In the genomic region with DNA sequence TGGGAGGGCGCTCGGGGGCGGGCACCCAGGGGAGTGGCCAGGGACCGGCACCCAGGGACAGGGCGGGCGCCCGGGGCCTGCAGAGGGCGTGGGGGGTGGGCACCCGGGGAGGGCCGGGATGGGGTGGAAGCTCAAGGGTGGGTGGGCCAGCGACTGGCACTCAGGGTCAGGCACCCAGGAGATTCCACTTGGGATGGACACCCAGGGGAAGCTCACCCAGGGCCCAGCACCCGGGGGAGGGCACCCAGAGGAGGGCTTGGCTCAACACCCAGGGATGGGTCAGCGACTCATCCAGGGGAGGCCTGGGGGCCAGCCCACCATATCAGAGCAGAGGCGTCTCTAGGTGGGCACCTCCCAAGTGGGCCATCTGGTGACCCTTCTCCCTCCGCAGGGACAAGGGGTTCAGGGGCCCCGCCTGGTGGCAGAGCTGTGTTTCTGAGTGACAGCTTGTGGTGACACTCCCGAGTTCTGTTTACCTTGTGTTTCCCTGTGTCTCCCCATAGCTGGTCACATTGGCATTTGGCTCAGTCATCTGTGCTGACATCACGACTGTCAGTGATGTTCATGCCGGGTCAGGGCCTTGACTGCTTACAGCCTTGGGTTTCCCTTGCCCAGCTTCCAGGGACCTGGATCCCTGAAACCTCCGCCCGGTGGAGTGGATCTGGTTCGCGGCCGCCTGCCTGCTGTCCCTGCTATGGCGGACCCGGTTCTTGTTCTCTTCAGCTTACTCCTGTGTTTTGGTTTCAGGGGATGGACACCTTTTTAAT, we compare ENCODE assay signal across 8 cellular contexts. TPM values are rescaled to one million over a fixed set of nuclear protein-coding genes. Genes with fewer than 3 reads are reported as not detected.
DNase-seq lines count a peak whose midpoint lies in the region; ATAC-seq, FAIRE-seq and TF ChIP-seq lines count a peak whose summit lies in the region.

No MANE protein-coding gene starts in this region.

- H3K27ac ChIP-seq in WERI-Rb-1 = peak overlapping the region; percentile 99
- H3K27ac ChIP-seq in HepG2 (ENCODE audit: extremely low read length, insufficient read depth, low read length) = peak overlapping the region; percentile 99

- H3K79me2 ChIP-seq in HepG2 (ENCODE audit: insufficient read depth, low read length) = peaks cover 5% of the 10 kb centered on the region

- CTCF ChIA-PET in activated CD4-positive, alpha-beta T cell treated with anti-CD3 and anti-CD28 coated beads for 36 hours (lab: Charles Lee) = interaction anchor here (0.7 to 3.9 kb wide), 15 partner anchors 11 to 294 kb away, joined by 3 to 30 read pairs (median 4); a partner anchor contains a TSS
- CTCF ChIA-PET in HepG2 (lab: Yijun Ruan, JAX; ENCODE audit: low intra/inter-chr PET ratio, low total read pairs) = interaction anchor here (1.1 to 1.6 kb wide), 2 partner anchors 26 to 35 kb away, joined by 3 to 7 read pairs; a partner anchor contains a TSS

- H3K36me3 Mint-ChIP-seq in activated CD4-positive, alpha-beta T cell treated with anti-CD3 and anti-CD28 coated beads for 36 hours (ENCODE audit: low read depth) = peaks cover 3% of the 10 kb centered on the region

- TF ChIP-seq RAD21 in HepG2 (CRISPR knock-in tag; IDR thresholded peaks at IDR 0.05) = peak; percentile 17; the same call in 1 of the 2 replicates

- peak; percentile 18 for FAIRE-seq in HepG2 (lab: Jason Lieb, UNC)

- peak; percentile 81 for DNase-seq in activated CD4-positive, alpha-beta T cell treated with anti-CD3 and anti-CD28 coated beads for 36 hours
- DNase-seq in activated CD4-positive, alpha-beta T cell treated with anti-CD3 and anti-CD28 coated beads for 1 hour = no peak
- DNase-seq in NAMALWA (ENCODE audit: low spot score) (peak; percentile 84), WERI-Rb-1 (peak; percentile 55), dedifferentiated amniotic fluid mesenchymal stem cell (ENCODE audit: extremely low spot score) (peak; percentile 75), HepG2 (ENCODE audit: low spot score) (peak; percentile 83)
- peak; percentile 38 to 49 for DNase-seq in stimulated activated CD4-positive, alpha-beta T cell treated with anti-CD3 and anti-CD28 coated beads, Interleukin-4, amount 100 ng/mL, for 4 hours

- no peaks in the 10 kb centered on the region for H4K20me1 ChIP-seq in HepG2 (ENCODE audit: insufficient read depth, low read length)

- no peak overlapping the region for H2AFZ ChIP-seq in HepG2 (ENCODE audit: low read length)

- peak overlapping the region; percentile 81 for H3K27ac Mint-ChIP-seq in activated CD4-positive, alpha-beta T cell treated with anti-CD3 and anti-CD28 coated beads for 36 hours

- TF ChIP-seq EP300 in HepG2 (IDR thresholded peaks at IDR 0.05; ENCODE audit: low read depth in 2 of 2, low read length in 2 of 2) = no peak
- no peak for TF ChIP-seq EP300 in HepG2 (CRISPR knock-in tag; IDR thresholded peaks at IDR 0.05; ENCODE audit: borderline replicate concordance)

- H3K27me3 Mint-ChIP-seq in activated CD4-positive, alpha-beta T cell treated with anti-CD3 and anti-CD28 coated beads for 36 hours = no peaks in the 10 kb centered on the region

- H3K27me3 ChIP-seq in WERI-Rb-1 (ENCODE audit: insufficient read depth, low read depth, severe bottlenecking) = no peaks in the 10 kb centered on the region
- no peaks in the 10 kb centered on the region; a peak in 1 of 5 replicates for H3K27me3 ChIP-seq in HepG2 (ENCODE audit: control insufficient read depth in 1 of 2, insufficient read depth in 2 of 2, low read length in 2 of 2)

- POLR2A ChIA-PET in activated CD4-positive, alpha-beta T cell treated with anti-CD3 and anti-CD28 coated beads for 36 hours (lab: Charles Lee) = interaction anchor here (0.9 to 1.5 kb wide), 6 partner anchors 11 to 240 kb away, joined by 3 to 8 read pairs (median 4); a partner anchor contains a TSS
- POLR2A ChIA-PET in HepG2 (lab: Yijun Ruan, JAX) = interaction anchor here (0.6 to 3.3 kb wide), 10 partner anchors 8 to 324 kb away, joined by 3 to 72 read pairs (median 6); a partner anchor contains a TSS

- TF ChIP-seq POLR2A in HepG2 (IDR thresholded peaks at IDR 0.05; ENCODE audit: insufficient read depth in 1 of 2, low read depth in 2 of 2, low read length in 2 of 2) = peak in 1 of 2 experiments; percentile 19; a peak in 1 of 4 replicates

- 24% methylated on average over 10 of the region's 26 CpGs for WGBS in HepG2 (ENCODE audit: low lambda C conversion rate)

- H3K4me1 ChIP-seq in HepG2 (ENCODE audit: insufficient read depth, low read length) = peaks cover 43% of the 10 kb centered on the region

- no peaks in the 10 kb centered on the region for H3K36me3 ChIP-seq in WERI-Rb-1
- H3K36me3 ChIP-seq in HepG2 (replicated peaks in 1 of 2; ENCODE audit: control insufficient read depth in 1 of 2, insufficient read depth in 2 of 2, low read length in 2 of 2) = no peaks in the 10 kb centered on the region

- TF ChIP-seq CTCF in WERI-Rb-1 (IDR thresholded peaks at IDR 0.05; ENCODE audit: low read depth, low read length) = peak; percentile 56
- peak; percentile 76 for TF ChIP-seq CTCF in HepG2 (CRISPR knock-in tag; IDR thresholded peaks at IDR 0.05)

- H3K4me3 ChIP-seq in WERI-Rb-1 (ENCODE audit: low read depth, low read length) = peak overlapping the region; percentile 58
- H3K4me3 ChIP-seq in HepG2 (replicated peaks in 1 of 3; ENCODE audit: insufficient read depth in 1 of 3, low read depth in 2 of 3, low read length in 3 of 3) = peak overlapping the region; percentile 61 to 88 (median 80)

- in situ Hi-C loops in HepG2 (cut with HindIII; ENCODE audit: extremely low pct_ligation_motif_present, low pct_unique_long_range_greater_than_20kb) = no loop called here

- H3K4me3 Mint-ChIP-seq in activated CD4-positive, alpha-beta T cell treated with anti-CD3 and anti-CD28 coated beads for 36 hours = peak overlapping the region; percentile 80

- no TSS peak for BruUV-seq in HepG2 (replicated peaks; lab: Mats Ljungman, UMichigan)

- H3K9me3 Mint-ChIP-seq in activated CD4-positive, alpha-beta T cell treated with anti-CD3 and anti-CD28 coated beads for 36 hours (ENCODE audit: low read depth) = no peaks in the 10 kb centered on the region

- H3K9me3 ChIP-seq in WERI-Rb-1 (ENCODE audit: severe bottlenecking) (no peaks in the 10 kb centered on the region), HepG2 (ENCODE audit: low read length) (no peaks in the 10 kb centered on the region)

- ATAC-seq in activated CD4-positive, alpha-beta T cell treated with anti-CD3 and anti-CD28 coated beads for 36 hours = peak; percentile 23
- peak; percentile 14 for ATAC-seq in HG02642 (IDR thresholded peaks at IDR 0.05; ENCODE audit: poor library complexity, unreplicated experiment)
- peak; percentile 81 for ATAC-seq in HepG2

- intact Hi-C loops in activated CD4-positive, alpha-beta T cell treated with anti-CD3 and anti-CD28 coated beads for 36 hours (cut with DNase I, micrococcal nuclease) = loop anchor here (1.0 to 10.0 kb wide), 16 partner anchors 8 to 1762 kb away; a partner anchor contains a TSS
- intact Hi-C loops in HepG2 (cut with micrococcal nuclease; ENCODE audit: unreplicated experiment) = loop anchor here (1.0 to 2.0 kb wide), 2 partner anchors 27 to 36 kb away; no protein-coding TSS in a partner anchor

- peaks cover 35% of the 10 kb centered on the region for H3K4me1 Mint-ChIP-seq in activated CD4-positive, alpha-beta T cell treated with anti-CD3 and anti-CD28 coated beads for 36 hours

- H3K4me2 ChIP-seq in HepG2 (ENCODE audit: low read depth, low read length) = peak overlapping the region; percentile 82

- H3K9ac ChIP-seq in HepG2 (ENCODE audit: insufficient read depth, low read depth, low read length) = peak overlapping the region; percentile 71

RNA-seq across cellular contexts. Expression of a gene that starts 0.7 kb away (rescaled TPM):
- total RNA-seq in activated CD4-positive, alpha-beta T cell treated with anti-CD3 and anti-CD28 coated beads for 36 hours = 1 to 10 TPM; 6.0 to 8.3 TPM
- total RNA-seq in HepG2 (2016; rRNA removed; fragmentation: Illumina TruSeq; extraction: Trizol) = 9.7 and 10.2 TPM in 2 replicates
- 0.81 and 1.6 TPM in 2 replicates for total RNA-seq in HepG2 (2016; cell fraction: cytosol; rRNA removed; fragmentation: Illumina TruSeq; extraction: Trizol; ENCODE audit: low read depth)
- total RNA-seq in HepG2 (2016; cell fraction: insoluble cytoplasmic fraction; rRNA removed; fragmentation: Illumina TruSeq; extraction: Trizol) = 8.3 and 9.2 TPM in 2 replicates
- total RNA-seq in HepG2 (2016; cell fraction: membrane; rRNA removed; fragmentation: Illumina TruSeq; extraction: Trizol) = 2.3 and 3.6 TPM in 2 replicates
- 3.8 and 4.7 TPM in 2 replicates for total RNA-seq in HepG2 (2016; cell fraction: nucleus; rRNA removed; fragmentation: Illumina TruSeq; extraction: Trizol)
- polyA plus RNA-seq in HepG2 (2011; rRNA removed) = 2.3 and 4.2 TPM in 2 replicates
- polyA plus RNA-seq in HepG2 (2011; cell fraction: cytosol; rRNA removed) = 1.7 and 3.8 TPM in 2 replicates
- polyA plus RNA-seq in HepG2 (2011; cell fraction: nucleus; rRNA removed) = 3.6 and 5.6 TPM in 2 replicates
- 2.1 and 2.8 TPM in 2 replicates for polyA plus RNA-seq in HepG2 (2012)
- 0.59 and 1.2 TPM in 2 replicates for polyA plus RNA-seq in HepG2 (2016; cell fraction: cytosol; fragmentation: Illumina TruSeq; extraction: Trizol; ENCODE audit: low read depth)
- polyA plus RNA-seq in HepG2 (2016; cell fraction: insoluble cytoplasmic fraction; fragmentation: Illumina TruSeq; extraction: Trizol; ENCODE audit: low read depth) = 7.5 and 7.6 TPM in 2 replicates
- polyA plus RNA-seq in HepG2 (2016; cell fraction: membrane; fragmentation: Illumina TruSeq; extraction: Trizol; ENCODE audit: low read depth) = 2.2 and 2.3 TPM in 2 replicates
- 4.3 and 5.9 TPM in 2 replicates for polyA plus RNA-seq in HepG2 (2016; cell fraction: nucleus; fragmentation: Illumina TruSeq; extraction: Trizol; ENCODE audit: insufficient read depth, low read depth)
- polyA minus RNA-seq in HepG2 (2011; rRNA and poly(A)+ RNA removed; ENCODE audit: low replicate concordance) = 2.7 and 11.4 TPM in 2 replicates
- polyA minus RNA-seq in HepG2 (2011; cell fraction: cytosol; rRNA and poly(A)+ RNA removed) = 3.1 and 4.6 TPM in 2 replicates
- polyA minus RNA-seq in HepG2 (2011; cell fraction: nucleus; rRNA and poly(A)+ RNA removed) = 3.7 and 5.7 TPM in 2 replicates

RNA-seq across cellular contexts. Expression of a gene that starts 16.6 kb away (rescaled TPM):
- total RNA-seq in activated CD4-positive, alpha-beta T cell treated with anti-CD3 and anti-CD28 coated beads for 36 hours = under 1 TPM in 1 of 2 experiments, not detected in 1; 0.64 TPM
- 1.6 and 3.8 TPM in 2 replicates for total RNA-seq in HepG2 (2016; rRNA removed; fragmentation: Illumina TruSeq; extraction: Trizol)
- 0.79 and 1.0 TPM in 2 replicates for total RNA-seq in HepG2 (2016; cell fraction: cytosol; rRNA removed; fragmentation: Illumina TruSeq; extraction: Trizol; ENCODE audit: low read depth)
- 1.5 and 3.8 TPM in 2 replicates for total RNA-seq in HepG2 (2016; cell fraction: insoluble cytoplasmic fraction; rRNA removed; fragmentation: Illumina TruSeq; extraction: Trizol)
- total RNA-seq in HepG2 (2016; cell fraction: membrane; rRNA removed; fragmentation: Illumina TruSeq; extraction: Trizol) = 1.4 and 2.0 TPM in 2 replicates
- 2.3 and 2.4 TPM in 2 replicates for total RNA-seq in HepG2 (2016; cell fraction: nucleus; rRNA removed; fragmentation: Illumina TruSeq; extraction: Trizol)
- 1.6 and 2.5 TPM in 2 replicates for polyA plus RNA-seq in HepG2 (2011; rRNA removed)
- polyA plus RNA-seq in HepG2 (2011; cell fraction: cytosol; rRNA removed) = 1.4 and 3.3 TPM in 2 replicates
- 3.1 and 3.8 TPM in 2 replicates for polyA plus RNA-seq in HepG2 (2011; cell fraction: nucleus; rRNA removed)
- 2.5 and 2.9 TPM in 2 replicates for polyA plus RNA-seq in HepG2 (2012)
- 0.48 and 0.51 TPM in 2 replicates for polyA plus RNA-seq in HepG2 (2016; cell fraction: cytosol; fragmentation: Illumina TruSeq; extraction: Trizol; ENCODE audit: low read depth)
- polyA plus RNA-seq in HepG2 (2016; cell fraction: insoluble cytoplasmic fraction; fragmentation: Illumina TruSeq; extraction: Trizol; ENCODE audit: low read depth) = 1.7 and 1.8 TPM in 2 replicates
- 1.2 and 1.3 TPM in 2 replicates for polyA plus RNA-seq in HepG2 (2016; cell fraction: membrane; fragmentation: Illumina TruSeq; extraction: Trizol; ENCODE audit: low read depth)
- 3.1 and 3.7 TPM in 2 replicates for polyA plus RNA-seq in HepG2 (2016; cell fraction: nucleus; fragmentation: Illumina TruSeq; extraction: Trizol; ENCODE audit: insufficient read depth, low read depth)
- 0.65 and 7.9 TPM in 2 replicates for polyA minus RNA-seq in HepG2 (2011; rRNA and poly(A)+ RNA removed; ENCODE audit: low replicate concordance)
- polyA minus RNA-seq in HepG2 (2011; cell fraction: cytosol; rRNA and poly(A)+ RNA removed) = 2.4 and 5.1 TPM in 2 replicates
- polyA minus RNA-seq in HepG2 (2011; cell fraction: nucleus; rRNA and poly(A)+ RNA removed) = 2.4 and 2.7 TPM in 2 replicates

RNA-seq across cellular contexts. Expression of a gene that starts 26.3 kb away (rescaled TPM):
- total RNA-seq in activated CD4-positive, alpha-beta T cell treated with anti-CD3 and anti-CD28 coated beads for 36 hours = 100 to 1,000 TPM; 196 to 270 TPM
- 82.7 and 116 TPM in 2 replicates for total RNA-seq in HepG2 (2016; rRNA removed; fragmentation: Illumina TruSeq; extraction: Trizol)
- total RNA-seq in HepG2 (2016; cell fraction: cytosol; rRNA removed; fragmentation: Illumina TruSeq; extraction: Trizol; ENCODE audit: low read depth) = 772 and 776 TPM in 2 replicates
- total RNA-seq in HepG2 (2016; cell fraction: insoluble cytoplasmic fraction; rRNA removed; fragmentation: Illumina TruSeq; extraction: Trizol) = 78.9 and 120 TPM in 2 replicates
- 448 and 476 TPM in 2 replicates for total RNA-seq in HepG2 (2016; cell fraction: membrane; rRNA removed; fragmentation: Illumina TruSeq; extraction: Trizol)
- 51.4 and 56.9 TPM in 2 replicates for total RNA-seq in HepG2 (2016; cell fraction: nucleus; rRNA removed; fragmentation: Illumina TruSeq; extraction: Trizol)
- polyA plus RNA-seq in HepG2 (2011; rRNA removed) = 154 and 205 TPM in 2 replicates
- 228 and 301 TPM in 2 replicates for polyA plus RNA-seq in HepG2 (2011; cell fraction: cytosol; rRNA removed)
- polyA plus RNA-seq in HepG2 (2011; cell fraction: nucleus; rRNA removed) = 387 and 492 TPM in 2 replicates
- polyA plus RNA-seq in HepG2 (2012) = 58.4 and 85.4 TPM in 2 replicates
- 764 and 775 TPM in 2 replicates for polyA plus RNA-seq in HepG2 (2016; cell fraction: cytosol; fragmentation: Illumina TruSeq; extraction: Trizol; ENCODE audit: low read depth)
- 78.9 and 87.4 TPM in 2 replicates for polyA plus RNA-seq in HepG2 (2016; cell fraction: insoluble cytoplasmic fraction; fragmentation: Illumina TruSeq; extraction: Trizol; ENCODE audit: low read depth)
- polyA plus RNA-seq in HepG2 (2016; cell fraction: membrane; fragmentation: Illumina TruSeq; extraction: Trizol; ENCODE audit: low read depth) = 402 and 423 TPM in 2 replicates
- polyA plus RNA-seq in HepG2 (2016; cell fraction: nucleus; fragmentation: Illumina TruSeq; extraction: Trizol; ENCODE audit: insufficient read depth, low read depth) = 119 and 120 TPM in 2 replicates
- 81.2 and 86.5 TPM in 2 replicates for polyA minus RNA-seq in HepG2 (2011; rRNA and poly(A)+ RNA removed; ENCODE audit: low replicate concordance)
- polyA minus RNA-seq in HepG2 (2011; cell fraction: cytosol; rRNA and poly(A)+ RNA removed) = 31.2 and 41.7 TPM in 2 replicates
- polyA minus RNA-seq in HepG2 (2011; cell fraction: nucleus; rRNA and poly(A)+ RNA removed) = 52.1 and 60.5 TPM in 2 replicates

RNA-seq across cellular contexts. Expression of a gene that starts 41.5 kb away (rescaled TPM):
- 10 to 100 TPM; 20.0 to 20.5 TPM for total RNA-seq in activated CD4-positive, alpha-beta T cell treated with anti-CD3 and anti-CD28 coated beads for 36 hours
- 0.08 and 0.20 TPM in 2 replicates for total RNA-seq in HepG2 (2016; rRNA removed; fragmentation: Illumina TruSeq; extraction: Trizol)
- not detected in 2 replicates for total RNA-seq in HepG2 (2016; cell fraction: cytosol; rRNA removed; fragmentation: Illumina TruSeq; extraction: Trizol; ENCODE audit: low read depth)
- 0.09 and 0.13 TPM in 2 replicates for total RNA-seq in HepG2 (2016; cell fraction: insoluble cytoplasmic fraction; rRNA removed; fragmentation: Illumina TruSeq; extraction: Trizol)
- total RNA-seq in HepG2 (2016; cell fraction: membrane; rRNA removed; fragmentation: Illumina TruSeq; extraction: Trizol) = 0.06 and 0.07 TPM in 2 replicates
- 0.12 TPM in 1 of 2 replicates, not detected in the other for total RNA-seq in HepG2 (2016; cell fraction: nucleus; rRNA removed; fragmentation: Illumina TruSeq; extraction: Trizol)
- polyA plus RNA-seq in HepG2 (2011; rRNA removed) = 0.10 and 0.20 TPM in 2 replicates
- polyA plus RNA-seq in HepG2 (2011; cell fraction: cytosol; rRNA removed) = 0.03 and 0.07 TPM in 2 replicates
- polyA plus RNA-seq in HepG2 (2011; cell fraction: nucleus; rRNA removed) = 0.58 and 1.1 TPM in 2 replicates
- 0.09 and 0.55 TPM in 2 replicates for polyA plus RNA-seq in HepG2 (2012)
- polyA plus RNA-seq in HepG2 (2016; cell fraction: cytosol; fragmentation: Illumina TruSeq; extraction: Trizol; ENCODE audit: low read depth) = not detected in 2 replicates
- 0.08 and 0.10 TPM in 2 replicates for polyA plus RNA-seq in HepG2 (2016; cell fraction: insoluble cytoplasmic fraction; fragmentation: Illumina TruSeq; extraction: Trizol; ENCODE audit: low read depth)
- not detected in 2 replicates for polyA plus RNA-seq in HepG2 (2016; cell fraction: membrane; fragmentation: Illumina TruSeq; extraction: Trizol; ENCODE audit: low read depth)
- 0.14 and 0.32 TPM in 2 replicates for polyA plus RNA-seq in HepG2 (2016; cell fraction: nucleus; fragmentation: Illumina TruSeq; extraction: Trizol; ENCODE audit: insufficient read depth, low read depth)
- polyA minus RNA-seq in HepG2 (2011; rRNA and poly(A)+ RNA removed; ENCODE audit: low replicate concordance) = 0.24 and 23.5 TPM in 2 replicates
- 0.10 and 0.35 TPM in 2 replicates for polyA minus RNA-seq in HepG2 (2011; cell fraction: cytosol; rRNA and poly(A)+ RNA removed)
- 0.52 and 0.99 TPM in 2 replicates for polyA minus RNA-seq in HepG2 (2011; cell fraction: nucleus; rRNA and poly(A)+ RNA removed)

RNA-seq across cellular contexts. Expression of a gene that starts 57.3 kb away (rescaled TPM):
- total RNA-seq in activated CD4-positive, alpha-beta T cell treated with anti-CD3 and anti-CD28 coated beads for 36 hours = 10 to 100 TPM; 51.0 to 57.7 TPM
- 92.9 and 97.9 TPM in 2 replicates for total RNA-seq in HepG2 (2016; rRNA removed; fragmentation: Illumina TruSeq; extraction: Trizol)
- 49.0 and 60.3 TPM in 2 replicates for total RNA-seq in HepG2 (2016; cell fraction: cytosol; rRNA removed; fragmentation: Illumina TruSeq; extraction: Trizol; ENCODE audit: low read depth)
- 86.6 and 104 TPM in 2 replicates for total RNA-seq in HepG2 (2016; cell fraction: insoluble cytoplasmic fraction; rRNA removed; fragmentation: Illumina TruSeq; extraction: Trizol)
- total RNA-seq in HepG2 (2016; cell fraction: membrane; rRNA removed; fragmentation: Illumina TruSeq; extraction: Trizol) = 54.0 and 72.4 TPM in 2 replicates
- total RNA-seq in HepG2 (2016; cell fraction: nucleus; rRNA removed; fragmentation: Illumina TruSeq; extraction: Trizol) = 52.4 and 56.0 TPM in 2 replicates
- 58.6 and 74.8 TPM in 2 replicates for polyA plus RNA-seq in HepG2 (2011; rRNA removed)
- polyA plus RNA-seq in HepG2 (2011; cell fraction: cytosol; rRNA removed) = 43.3 and 107 TPM in 2 replicates
- polyA plus RNA-seq in HepG2 (2011; cell fraction: nucleus; rRNA removed) = 195 and 229 TPM in 2 replicates
- polyA plus RNA-seq in HepG2 (2012) = 31.6 and 40.6 TPM in 2 replicates
- 37.6 and 50.2 TPM in 2 replicates for polyA plus RNA-seq in HepG2 (2016; cell fraction: cytosol; fragmentation: Illumina TruSeq; extraction: Trizol; ENCODE audit: low read depth)
- polyA plus RNA-seq in HepG2 (2016; cell fraction: insoluble cytoplasmic fraction; fragmentation: Illumina TruSeq; extraction: Trizol; ENCODE audit: low read depth) = 96.5 and 99.2 TPM in 2 replicates
- 41.3 and 57.8 TPM in 2 replicates for polyA plus RNA-seq in HepG2 (2016; cell fraction: membrane; fragmentation: Illumina TruSeq; extraction: Trizol; ENCODE audit: low read depth)
- polyA plus RNA-seq in HepG2 (2016; cell fraction: nucleus; fragmentation: Illumina TruSeq; extraction: Trizol; ENCODE audit: insufficient read depth, low read depth) = 81.1 and 106 TPM in 2 replicates
- 52.6 and 85.2 TPM in 2 replicates for polyA minus RNA-seq in HepG2 (2011; rRNA and poly(A)+ RNA removed; ENCODE audit: low replicate concordance)
- polyA minus RNA-seq in HepG2 (2011; cell fraction: cytosol; rRNA and poly(A)+ RNA removed) = 25.1 and 31.5 TPM in 2 replicates
- polyA minus RNA-seq in HepG2 (2011; cell fraction: nucleus; rRNA and poly(A)+ RNA removed) = 29.2 and 32.2 TPM in 2 replicates

Comparison
In these comparisons a context has a peak if more than half of its experiments do, and no peak if none do; other contexts are left out.
1. ATAC-seq: peak in every context shown above with its lines; median percentile 81 in HepG2; 23 in activated CD4-positive, alpha-beta T cell treated with anti-CD3 and anti-CD28 coated beads for 36 hours; 14 in HG02642.